In the genomic region with DNA sequence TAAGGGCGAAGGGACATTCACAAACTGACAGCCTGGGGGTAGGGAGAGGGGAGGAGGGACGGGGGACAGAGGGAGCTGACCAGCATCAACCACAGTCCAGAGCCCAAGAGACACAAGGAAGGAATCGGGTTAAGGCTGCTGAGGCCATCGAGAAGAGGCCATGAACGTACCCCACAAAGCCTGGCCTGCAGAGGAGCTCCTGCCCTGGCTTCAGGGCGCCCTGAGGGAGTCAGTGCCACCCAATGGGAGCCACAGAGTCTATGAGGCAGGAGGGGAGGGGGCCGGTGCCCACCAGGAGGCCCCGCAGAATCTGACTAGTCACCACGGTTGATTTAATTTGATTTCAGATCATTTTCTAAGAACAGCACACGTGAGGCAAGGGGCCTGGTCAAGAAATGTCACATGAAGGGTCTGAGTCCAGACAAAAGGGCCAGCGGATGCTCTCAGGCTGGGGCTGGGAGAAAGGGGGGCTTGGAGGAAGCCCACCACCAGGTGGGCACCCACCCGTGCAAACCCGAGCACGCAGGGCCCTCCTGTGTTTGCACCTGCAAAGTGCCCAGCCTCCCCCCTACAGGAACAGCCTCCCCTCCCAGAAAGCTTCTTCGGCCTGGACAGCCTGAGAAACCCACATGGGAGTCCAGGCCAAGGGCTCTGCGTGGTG, we compare ENCODE assay signal across 13 cellular contexts. TPM values are rescaled to one million over a fixed set of nuclear protein-coding genes. Genes with fewer than 3 reads are reported as not detected.
DNase-seq lines count a peak whose midpoint lies in the region; ATAC-seq and TF ChIP-seq lines count a peak whose summit lies in the region.
"Had no signal": no experiment of that assay in that cellular context is flagged by ENCODE, and none has a peak within 500 bp of the region (broad histone marks: within the 10 kb centered on the region; RNA-seq: fewer than 3 reads in every experiment).

No MANE protein-coding gene starts in this region.

- H3K4me3 Mint-ChIP-seq in activated naive CD4-positive, alpha-beta T cell treated with anti-CD3 and anti-CD28 coated beads, Interleukin-2, amount 10 ng/mL, durations not matched to agents 7 days and 5 days, result no peak overlapping the region
- H3K4me3 Mint-ChIP-seq in glutamatergic neuron (ENCODE audit: unreplicated experiment), result peak overlapping the region; percentile 30
- H3K4me3 Mint-ChIP-seq: stimulated activated effector memory CD8-positive, alpha-beta T cell treated with anti-CD3 and anti-CD28 coated beads, Interleukin-12 subunit alpha, Interleukin-12 subunit beta, amount 100 ng/mL, for 72 hours had no signal

- no peaks in the 10 kb centered on the region for H3K4me1 Mint-ChIP-seq in activated naive CD4-positive, alpha-beta T cell treated with anti-CD3 and anti-CD28 coated beads, Interleukin-2, amount 10 ng/mL, durations not matched to agents 7 days and 5 days
- peaks cover 38% of the 10 kb centered on the region for H3K4me1 Mint-ChIP-seq in glutamatergic neuron (ENCODE audit: low read depth, unreplicated experiment)
- H3K4me1 Mint-ChIP-seq: stimulated activated effector memory CD8-positive, alpha-beta T cell treated with anti-CD3 and anti-CD28 coated beads, Interleukin-12 subunit alpha, Interleukin-12 subunit beta, amount 100 ng/mL, for 72 hours had no signal

- H3K4me1 ChIP-seq in uterus, result no peaks in the 10 kb centered on the region
- H3K4me1 ChIP-seq: Caco-2 had no signal

- no peak overlapping the region for H3K4me3 ChIP-seq in uterus

- CTCF ChIA-PET in activated naive CD4-positive, alpha-beta T cell treated with anti-CD3 and anti-CD28 coated beads, Interleukin-2, amount 10 ng/mL, durations not matched to agents 7 days and 5 days (lab: Charles Lee), result no interaction called here

- peak; percentile 16 for DNase-seq in activated naive CD4-positive, alpha-beta T cell treated with anti-CD3 and anti-CD28 coated beads, Interleukin-2, amount 10 ng/mL, durations not matched to agents 7 days and 5 days
- DNase-seq in activated naive CD4-positive, alpha-beta T cell treated with Interleukin-2 at 50 U/mL for 16 hours, result no peak
- DNase-seq in glutamatergic neuron (peak; percentile 12), omental fat pad (ENCODE audit: low spot score) (peak; percentile 19), uterus (peak; percentile 5 to 7), NCI-H1694 treated with DMSO at 0.1 percent for 48 hours (lab: John Stamatoyannopoulos, UW) (no peak)
- no peak for DNase-seq in activated CD4-positive, alpha-beta T cell treated with anti-CD3 and anti-CD28 coated beads, Interleukin-2, amount 50 U/mL, for 4 hours
- DNase-seq: cerebellar nuclear complex; stimulated activated CD4-positive, alpha-beta T cell treated with anti-CD3 and anti-CD28 coated beads, Interleukin-4, amount 100 ng/mL, for 4 hours had no signal

- TF ChIP-seq CTCF in glutamatergic neuron (IDR thresholded peaks at IDR 0.05; ENCODE audit: partially characterized antibody, unreplicated experiment), result no peak
- no peak for TF ChIP-seq CTCF in omental fat pad (IDR thresholded peaks at IDR 0.05)
- no peak for TF ChIP-seq CTCF in uterus (IDR thresholded peaks at IDR 0.05)

- TF ChIP-seq POLR2A in uterus (IDR thresholded peaks at IDR 0.05), result no peak

- ATAC-seq in omental fat pad (ENCODE audit: low FRiP score) (no peak), HG02610 (IDR thresholded peaks at IDR 0.05; ENCODE audit: unreplicated experiment) (no peak)
- ATAC-seq: stimulated activated effector memory CD8-positive, alpha-beta T cell treated with anti-CD3 and anti-CD28 coated beads, Interleukin-12 subunit alpha, Interleukin-12 subunit beta, amount 100 ng/mL, for 72 hours had no signal

- H3K27me3 Mint-ChIP-seq in activated naive CD4-positive, alpha-beta T cell treated with anti-CD3 and anti-CD28 coated beads, Interleukin-2, amount 10 ng/mL, durations not matched to agents 7 days and 5 days, result peaks cover 5% of the 10 kb centered on the region
- H3K27me3 Mint-ChIP-seq in glutamatergic neuron (ENCODE audit: unreplicated experiment), result peaks cover 2% of the 10 kb centered on the region

- no peaks in the 10 kb centered on the region for H3K36me3 ChIP-seq in uterus

- H3K9me3 Mint-ChIP-seq in activated naive CD4-positive, alpha-beta T cell treated with anti-CD3 and anti-CD28 coated beads, Interleukin-2, amount 10 ng/mL, durations not matched to agents 7 days and 5 days, result no peaks in the 10 kb centered on the region
- peaks cover 11% of the 10 kb centered on the region for H3K9me3 Mint-ChIP-seq in glutamatergic neuron (ENCODE audit: unreplicated experiment)
- H3K9me3 Mint-ChIP-seq: stimulated activated effector memory CD8-positive, alpha-beta T cell treated with anti-CD3 and anti-CD28 coated beads, Interleukin-12 subunit alpha, Interleukin-12 subunit beta, amount 100 ng/mL, for 72 hours had no signal

- H3K27ac Mint-ChIP-seq in activated naive CD4-positive, alpha-beta T cell treated with anti-CD3 and anti-CD28 coated beads, Interleukin-2, amount 10 ng/mL, durations not matched to agents 7 days and 5 days, result no peak overlapping the region
- H3K27ac Mint-ChIP-seq in glutamatergic neuron (ENCODE audit: unreplicated experiment), result peak overlapping the region; percentile 73
- H3K27ac Mint-ChIP-seq: stimulated activated effector memory CD8-positive, alpha-beta T cell treated with anti-CD3 and anti-CD28 coated beads, Interleukin-12 subunit alpha, Interleukin-12 subunit beta, amount 100 ng/mL, for 72 hours had no signal

- H3K36me3 Mint-ChIP-seq in activated naive CD4-positive, alpha-beta T cell treated with anti-CD3 and anti-CD28 coated beads, Interleukin-2, amount 10 ng/mL, durations not matched to agents 7 days and 5 days, result no peaks in the 10 kb centered on the region
- H3K36me3 Mint-ChIP-seq in glutamatergic neuron (ENCODE audit: unreplicated experiment), result no peaks in the 10 kb centered on the region
- H3K36me3 Mint-ChIP-seq: stimulated activated effector memory CD8-positive, alpha-beta T cell treated with anti-CD3 and anti-CD28 coated beads, Interleukin-12 subunit alpha, Interleukin-12 subunit beta, amount 100 ng/mL, for 72 hours had no signal

- no peak overlapping the region for H3K27ac ChIP-seq in uterus

- no peaks in the 10 kb centered on the region for H3K27me3 ChIP-seq in uterus

- H3K9me3 ChIP-seq in uterus, result no peaks in the 10 kb centered on the region
- H3K9me3 ChIP-seq: Caco-2 had no signal

- intact Hi-C loops in uterus (cut with DNase I; ENCODE audit: low total_unique reads), result no loop called here

RNA-seq across cellular contexts. Expression of gene CAMK2B, which starts 40.4 kb away (rescaled TPM):
- total RNA-seq in glutamatergic neuron (ENCODE audit: unreplicated experiment) (55.1 TPM), omental fat pad (under 1 TPM in 1 of 4 donors, not detected in 3; 0.48 TPM), uterus (1 to 10 TPM in 1 of 4 donors, under 1 TPM in 1, not detected in 2; 0.40 to 1.1 TPM)
- total RNA-seq: Caco-2, kidney epithelial cell had no signal

Comparison
In these comparisons a context has a peak if more than half of its experiments do, and no peak if none do; other contexts are left out.
1. DNase-seq: peak in activated naive CD4-positive, alpha-beta T cell treated with anti-CD3 and anti-CD28 coated beads, Interleukin-2, amount 10 ng/mL, durations not matched to agents 7 days and 5 days (single experiment), glutamatergic neuron (single experiment), omental fat pad (single experiment) and uterus (2 of 2); none in activated naive CD4-positive, alpha-beta T cell treated with Interleukin-2 at 50 U/mL for 16 hours (single experiment), NCI-H1694 treated with DMSO at 0.1 percent for 48 hours (single experiment) and activated CD4-positive, alpha-beta T cell treated with anti-CD3 and anti-CD28 coated beads, Interleukin-2, amount 50 U/mL, for 4 hours (0 of 2).
2. RNA of gene CAMK2B, which starts 40.4 kb away (total RNA-seq): 55.1 TPM in glutamatergic neuron (single experiment); 0.40 to 1.1 TPM in uterus and 0.48 TPM in omental fat pad; every median in the first group is over 10 times any median in the second.